ENCODE assay signal across 1 cellular context in the genomic region with DNA sequence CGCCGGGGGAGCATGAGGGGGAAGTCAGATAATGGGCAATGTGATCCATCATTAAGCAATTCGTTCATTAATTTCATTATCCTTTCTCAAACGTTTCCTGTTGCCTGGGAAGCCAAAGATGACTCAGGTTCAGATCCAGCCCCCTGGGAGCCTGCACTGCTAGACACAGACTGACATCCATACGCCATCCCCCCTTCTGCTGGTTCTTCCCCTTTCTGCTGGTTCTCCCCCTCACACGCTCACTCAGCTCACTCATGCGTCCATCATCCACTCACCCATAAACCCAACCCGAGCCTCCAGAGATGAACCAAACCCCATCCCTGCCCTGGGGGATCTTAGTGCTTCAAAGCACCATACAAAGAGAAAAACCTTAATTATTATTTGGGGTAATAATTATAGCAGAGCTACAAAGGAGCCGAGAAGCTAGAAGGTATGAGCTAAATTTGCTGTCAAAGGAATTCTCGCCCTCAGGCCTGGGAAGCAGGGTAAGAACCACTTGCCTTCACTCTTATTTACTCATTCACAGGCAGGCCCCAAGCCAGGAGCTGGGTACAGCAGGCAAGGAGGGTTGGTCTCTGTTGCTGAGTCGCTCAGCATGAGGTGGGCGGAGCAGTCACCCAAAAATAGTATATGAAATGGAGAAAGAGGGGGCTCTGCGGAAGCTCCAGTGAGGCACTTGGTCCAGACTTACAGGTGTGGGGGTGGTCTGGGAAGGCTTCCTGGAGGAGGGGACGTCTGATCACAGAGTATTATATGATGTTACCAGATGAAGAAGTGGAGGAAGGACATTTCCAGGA.
TF ChIP-seq lines count a peak whose summit lies in the region.

No MANE protein-coding gene starts in this region.

TF ChIP-seq in IMR-90, 13 proteins besides CTCF, POLR2A, EP300 and RAD21:
- TF ChIP-seq MAZ (IDR thresholded peaks at IDR 0.05; ENCODE audit: borderline replicate concordance, low read depth, low read length) (no peak), CHD1 (IDR thresholded peaks at IDR 0.05; ENCODE audit: low read depth, low read length) (no peak), FOS (IDR thresholded peaks at IDR 0.05; ENCODE audit: low read depth, low read length) (no peak), RCOR1 (IDR thresholded peaks at IDR 0.05; ENCODE audit: insufficient replicate concordance, low read length) (no peak), MXI1 (IDR thresholded peaks at IDR 0.05; ENCODE audit: borderline replicate concordance, low read depth, low read length) (no peak)
- TF ChIP-seq, protein P1, sequence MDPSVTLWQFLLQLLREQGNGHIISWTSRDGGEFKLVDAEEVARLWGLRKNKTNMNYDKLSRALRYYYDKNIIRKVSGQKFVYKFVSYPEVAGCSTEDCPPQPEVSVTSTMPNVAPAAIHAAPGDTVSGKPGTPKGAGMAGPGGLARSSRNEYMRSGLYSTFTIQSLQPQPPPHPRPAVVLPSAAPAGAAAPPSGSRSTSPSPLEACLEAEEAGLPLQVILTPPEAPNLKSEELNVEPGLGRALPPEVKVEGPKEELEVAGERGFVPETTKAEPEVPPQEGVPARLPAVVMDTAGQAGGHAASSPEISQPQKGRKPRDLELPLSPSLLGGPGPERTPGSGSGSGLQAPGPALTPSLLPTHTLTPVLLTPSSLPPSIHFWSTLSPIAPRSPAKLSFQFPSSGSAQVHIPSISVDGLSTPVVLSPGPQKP (IDR thresholded peaks at IDR 0.05; ENCODE audit: borderline replicate concordance, low read depth, low read length) = no peak
TF ChIP-seq in IMR-90: peak in this region for 0.
